1 cellular context compared by ENCODE assay signal in the genomic region with DNA sequence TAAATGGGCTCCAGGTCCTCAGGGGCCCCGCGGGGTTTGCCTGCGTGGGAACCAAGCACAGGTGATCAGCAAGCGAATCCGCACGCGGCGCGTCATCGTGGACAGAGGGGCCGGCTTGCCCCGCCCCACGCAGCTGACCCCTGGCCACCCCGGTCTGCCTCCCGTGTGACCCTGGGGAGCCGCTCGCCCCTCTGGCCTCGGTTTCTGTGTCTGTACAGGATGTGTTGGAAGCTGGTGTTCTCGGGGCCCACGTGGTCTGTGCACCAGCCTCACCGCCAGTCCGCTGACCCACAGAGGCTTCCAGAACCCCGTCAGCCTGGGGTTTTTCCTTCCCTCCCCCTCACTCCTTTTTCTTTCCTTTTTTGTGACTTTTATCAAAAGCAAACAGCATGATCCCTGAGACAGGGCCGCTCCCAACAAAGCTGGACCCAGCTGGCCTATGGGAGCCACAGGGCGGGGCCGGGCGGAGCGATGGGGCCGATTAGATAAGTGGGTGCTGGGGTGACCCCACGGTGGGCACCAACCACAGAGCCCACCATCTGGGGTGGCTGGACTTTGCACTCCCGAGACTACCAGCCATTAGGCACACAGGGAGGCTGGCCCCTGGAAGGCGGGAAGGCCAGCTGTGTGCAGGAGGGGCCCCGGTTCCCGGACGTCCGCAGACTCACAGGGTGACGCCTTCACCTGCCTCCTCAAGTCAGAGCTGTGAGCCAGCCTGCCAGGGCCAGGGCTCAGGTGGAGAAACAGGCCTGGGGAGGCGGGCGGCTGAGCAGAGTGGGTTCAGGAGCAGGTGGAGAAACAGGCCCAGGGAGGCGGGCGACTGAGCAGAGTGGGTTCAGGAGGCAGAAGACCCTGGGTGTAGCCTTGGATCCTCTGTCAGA.
TF ChIP-seq lines count a peak whose summit lies in the region.

No MANE protein-coding gene starts in this region.

TF ChIP-seq in HepG2, 621 proteins besides CTCF, POLR2A, EP300 and RAD21 (continued from another document and continues in another):
- TF ChIP-seq, protein P1, sequence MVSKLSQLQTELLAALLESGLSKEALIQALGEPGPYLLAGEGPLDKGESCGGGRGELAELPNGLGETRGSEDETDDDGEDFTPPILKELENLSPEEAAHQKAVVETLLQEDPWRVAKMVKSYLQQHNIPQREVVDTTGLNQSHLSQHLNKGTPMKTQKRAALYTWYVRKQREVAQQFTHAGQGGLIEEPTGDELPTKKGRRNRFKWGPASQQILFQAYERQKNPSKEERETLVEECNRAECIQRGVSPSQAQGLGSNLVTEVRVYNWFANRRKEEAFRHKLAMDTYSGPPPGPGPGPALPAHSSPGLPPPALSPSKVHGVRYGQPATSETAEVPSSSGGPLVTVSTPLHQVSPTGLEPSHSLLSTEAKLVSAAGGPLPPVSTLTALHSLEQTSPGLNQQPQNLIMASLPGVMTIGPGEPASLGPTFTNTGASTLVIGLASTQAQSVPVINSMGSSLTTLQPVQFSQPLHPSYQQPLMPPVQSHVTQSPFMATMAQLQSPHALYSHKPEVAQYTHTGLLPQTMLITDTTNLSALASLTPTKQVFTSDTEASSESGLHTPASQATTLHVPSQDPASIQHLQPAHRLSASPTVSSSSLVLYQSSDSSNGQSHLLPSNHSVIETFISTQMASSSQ (IDR thresholded peaks at IDR 0.05; ENCODE audit: low read depth), result no peak
- TF ChIP-seq, protein P1 (CRISPR knock-in tag; IDR thresholded peaks at IDR 0.05; ENCODE audit: borderline replicate concordance), result peak; percentile 75
- TF ChIP-seq ZFP36L2 (CRISPR knock-in tag; IDR thresholded peaks at IDR 0.05) (no peak), RFX3 (CRISPR knock-in tag; IDR thresholded peaks at IDR 0.05) (no peak), ZNF615 (CRISPR knock-in tag; IDR thresholded peaks at IDR 0.05; ENCODE audit: borderline replicate concordance) (no peak), TBX3 (IDR thresholded peaks at IDR 0.05; ENCODE audit: borderline replicate concordance) (no peak), ZNF101 (CRISPR knock-in tag; IDR thresholded peaks at IDR 0.05; ENCODE audit: borderline replicate concordance, low read depth) (no peak), ZNF761 (CRISPR knock-in tag; conservative IDR thresholded peaks at IDR 0.05) (peak; percentile 45; the same call in 1 of the 2 replicates), CENPX (CRISPR knock-in tag; IDR thresholded peaks at IDR 0.05) (no peak), ZNF44 (CRISPR knock-in tag; IDR thresholded peaks at IDR 0.05) (0 out of 2 replicates have a peak, but pooled peaks have one; percentile 40), FOXP1 (IDR thresholded peaks at IDR 0.05) (no peak), FOXP1 (CRISPR knock-in tag; IDR thresholded peaks at IDR 0.05) (peak; percentile 14; the same call in 1 of the 2 replicates), HNRNPUL1 (IDR thresholded peaks at IDR 0.05; ENCODE audit: low read depth, low read length) (no peak), SNAPC2 (CRISPR knock-in tag; IDR thresholded peaks at IDR 0.05) (peak; percentile 69; the same call in 1 of the 2 replicates), TCF7L2 (IDR thresholded peaks at IDR 0.05; ENCODE audit: low read depth, low read length) (no peak), AHR (CRISPR knock-in tag; IDR thresholded peaks at IDR 0.05) (no peak; the same call in 1 of the 2 replicates), ZNF550 (CRISPR knock-in tag; IDR thresholded peaks at IDR 0.05; ENCODE audit: borderline replicate concordance) (no peak; the same call in 1 of the 2 replicates), ZC3H13 (CRISPR knock-in tag; IDR thresholded peaks at IDR 0.05) (peak; percentile 48; the same call in 1 of the 2 replicates), NFIB (CRISPR knock-in tag; IDR thresholded peaks at IDR 0.05; ENCODE audit: borderline replicate concordance) (no peak), FOSL2 (CRISPR knock-in tag; IDR thresholded peaks at IDR 0.05) (no peak), RBM39 (IDR thresholded peaks at IDR 0.05; ENCODE audit: low read depth, low read length, poor library complexity, severe bottlenecking) (peak; percentile 48), SKI (IDR thresholded peaks at IDR 0.05; ENCODE audit: partially characterized antibody) (no peak), ZKSCAN1 (IDR thresholded peaks at IDR 0.05; ENCODE audit: low read length) (no peak), PAWR (CRISPR knock-in tag; IDR thresholded peaks at IDR 0.05; ENCODE audit: borderline replicate concordance) (peak; percentile 70; the same call in 1 of the 2 replicates), ZNF552 (CRISPR knock-in tag; IDR thresholded peaks at IDR 0.05; ENCODE audit: borderline replicate concordance) (peak; percentile 90; the same call in 1 of the 2 replicates), ZNF619 (CRISPR knock-in tag; IDR thresholded peaks at IDR 0.05) (peak; percentile 80; the same call in 1 of the 2 replicates)
- TF ChIP-seq, protein P2, sequence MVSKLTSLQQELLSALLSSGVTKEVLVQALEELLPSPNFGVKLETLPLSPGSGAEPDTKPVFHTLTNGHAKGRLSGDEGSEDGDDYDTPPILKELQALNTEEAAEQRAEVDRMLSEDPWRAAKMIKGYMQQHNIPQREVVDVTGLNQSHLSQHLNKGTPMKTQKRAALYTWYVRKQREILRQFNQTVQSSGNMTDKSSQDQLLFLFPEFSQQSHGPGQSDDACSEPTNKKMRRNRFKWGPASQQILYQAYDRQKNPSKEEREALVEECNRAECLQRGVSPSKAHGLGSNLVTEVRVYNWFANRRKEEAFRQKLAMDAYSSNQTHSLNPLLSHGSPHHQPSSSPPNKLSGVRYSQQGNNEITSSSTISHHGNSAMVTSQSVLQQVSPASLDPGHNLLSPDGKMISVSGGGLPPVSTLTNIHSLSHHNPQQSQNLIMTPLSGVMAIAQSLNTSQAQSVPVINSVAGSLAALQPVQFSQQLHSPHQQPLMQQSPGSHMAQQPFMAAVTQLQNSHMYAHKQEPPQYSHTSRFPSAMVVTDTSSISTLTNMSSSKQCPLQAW (CRISPR knock-in tag; IDR thresholded peaks at IDR 0.05), result peak; percentile 82
- TF ChIP-seq, protein P3, sequence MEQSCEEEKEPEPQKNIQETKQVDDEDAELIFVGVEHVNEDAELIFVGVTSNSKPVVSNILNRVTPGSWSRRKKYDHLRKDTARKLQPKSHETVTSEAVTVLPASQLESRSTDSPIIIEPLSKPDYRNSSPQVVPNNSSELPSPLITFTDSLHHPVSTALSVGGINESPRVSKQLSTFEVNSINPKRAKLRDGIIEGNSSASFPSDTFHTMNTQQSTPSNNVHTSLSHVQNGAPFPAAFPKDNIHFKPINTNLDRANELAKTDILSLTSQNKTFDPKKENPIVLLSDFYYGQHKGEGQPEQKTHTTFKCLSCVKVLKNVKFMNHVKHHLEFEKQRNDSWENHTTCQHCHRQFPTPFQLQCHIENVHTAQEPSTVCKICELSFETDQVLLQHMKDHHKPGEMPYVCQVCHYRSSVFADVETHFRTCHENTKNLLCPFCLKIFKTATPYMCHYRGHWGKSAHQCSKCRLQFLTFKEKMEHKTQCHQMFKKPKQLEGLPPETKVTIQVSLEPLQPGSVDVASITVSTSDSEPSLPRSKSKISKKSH (CRISPR knock-in tag; IDR thresholded peaks at IDR 0.05; ENCODE audit: borderline replicate concordance), result peak; percentile 95
- TF ChIP-seq, protein P4, sequence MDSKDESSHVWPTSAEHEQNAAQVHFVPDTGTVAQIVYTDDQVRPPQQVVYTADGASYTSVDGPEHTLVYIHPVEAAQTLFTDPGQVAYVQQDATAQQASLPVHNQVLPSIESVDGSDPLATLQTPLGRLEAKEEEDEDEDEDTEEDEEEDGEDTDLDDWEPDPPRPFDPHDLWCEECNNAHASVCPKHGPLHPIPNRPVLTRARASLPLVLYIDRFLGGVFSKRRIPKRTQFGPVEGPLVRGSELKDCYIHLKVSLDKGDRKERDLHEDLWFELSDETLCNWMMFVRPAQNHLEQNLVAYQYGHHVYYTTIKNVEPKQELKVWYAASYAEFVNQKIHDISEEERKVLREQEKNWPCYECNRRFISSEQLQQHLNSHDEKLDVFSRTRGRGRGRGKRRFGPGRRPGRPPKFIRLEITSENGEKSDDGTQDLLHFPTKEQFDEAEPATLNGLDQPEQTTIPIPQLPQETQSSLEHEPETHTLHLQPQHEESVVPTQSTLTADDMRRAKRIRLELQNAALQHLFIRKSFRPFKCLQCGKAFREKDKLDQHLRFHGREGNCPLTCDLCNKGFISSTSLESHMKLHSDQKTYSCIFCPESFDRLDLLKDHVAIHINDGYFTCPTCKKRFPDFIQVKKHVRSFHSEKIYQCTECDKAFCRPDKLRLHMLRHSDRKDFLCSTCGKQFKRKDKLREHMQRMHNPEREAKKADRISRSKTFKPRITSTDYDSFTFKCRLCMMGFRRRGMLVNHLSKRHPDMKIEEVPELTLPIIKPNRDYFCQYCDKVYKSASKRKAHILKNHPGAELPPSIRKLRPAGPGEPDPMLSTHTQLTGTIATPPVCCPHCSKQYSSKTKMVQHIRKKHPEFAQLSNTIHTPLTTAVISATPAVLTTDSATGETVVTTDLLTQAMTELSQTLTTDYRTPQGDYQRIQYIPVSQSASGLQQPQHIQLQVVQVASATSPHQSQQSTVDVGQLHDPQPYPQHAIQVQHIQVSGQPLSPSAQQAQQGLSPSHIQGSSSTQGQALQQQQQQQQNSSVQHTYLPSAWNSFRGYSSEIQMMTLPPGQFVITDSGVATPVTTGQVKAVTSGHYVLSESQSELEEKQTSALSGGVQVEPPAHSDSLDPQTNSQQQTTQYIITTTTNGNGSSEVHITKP (CRISPR knock-in tag; IDR thresholded peaks at IDR 0.05; ENCODE audit: low read depth), result no peak
- TF ChIP-seq, protein P5, sequence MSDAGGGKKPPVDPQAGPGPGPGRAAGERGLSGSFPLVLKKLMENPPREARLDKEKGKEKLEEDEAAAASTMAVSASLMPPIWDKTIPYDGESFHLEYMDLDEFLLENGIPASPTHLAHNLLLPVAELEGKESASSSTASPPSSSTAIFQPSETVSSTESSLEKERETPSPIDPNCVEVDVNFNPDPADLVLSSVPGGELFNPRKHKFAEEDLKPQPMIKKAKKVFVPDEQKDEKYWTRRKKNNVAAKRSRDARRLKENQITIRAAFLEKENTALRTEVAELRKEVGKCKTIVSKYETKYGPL (CRISPR knock-in tag; IDR thresholded peaks at IDR 0.05), result no peak
- TF ChIP-seq, protein P6, sequence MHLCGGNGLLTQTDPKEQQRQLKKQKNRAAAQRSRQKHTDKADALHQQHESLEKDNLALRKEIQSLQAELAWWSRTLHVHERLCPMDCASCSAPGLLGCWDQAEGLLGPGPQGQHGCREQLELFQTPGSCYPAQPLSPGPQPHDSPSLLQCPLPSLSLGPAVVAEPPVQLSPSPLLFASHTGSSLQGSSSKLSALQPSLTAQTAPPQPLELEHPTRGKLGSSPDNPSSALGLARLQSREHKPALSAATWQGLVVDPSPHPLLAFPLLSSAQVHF (CRISPR knock-in tag; IDR thresholded peaks at IDR 0.05), result 0 out of 2 replicates have a peak, but pooled peaks have one; percentile 43
- TF ChIP-seq, protein P7, sequence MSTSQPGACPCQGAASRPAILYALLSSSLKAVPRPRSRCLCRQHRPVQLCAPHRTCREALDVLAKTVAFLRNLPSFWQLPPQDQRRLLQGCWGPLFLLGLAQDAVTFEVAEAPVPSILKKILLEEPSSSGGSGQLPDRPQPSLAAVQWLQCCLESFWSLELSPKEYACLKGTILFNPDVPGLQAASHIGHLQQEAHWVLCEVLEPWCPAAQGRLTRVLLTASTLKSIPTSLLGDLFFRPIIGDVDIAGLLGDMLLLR (CRISPR knock-in tag; IDR thresholded peaks at IDR 0.05), result peak; percentile 84; the same call in 1 of the 2 replicates
- TF ChIP-seq, protein P8, sequence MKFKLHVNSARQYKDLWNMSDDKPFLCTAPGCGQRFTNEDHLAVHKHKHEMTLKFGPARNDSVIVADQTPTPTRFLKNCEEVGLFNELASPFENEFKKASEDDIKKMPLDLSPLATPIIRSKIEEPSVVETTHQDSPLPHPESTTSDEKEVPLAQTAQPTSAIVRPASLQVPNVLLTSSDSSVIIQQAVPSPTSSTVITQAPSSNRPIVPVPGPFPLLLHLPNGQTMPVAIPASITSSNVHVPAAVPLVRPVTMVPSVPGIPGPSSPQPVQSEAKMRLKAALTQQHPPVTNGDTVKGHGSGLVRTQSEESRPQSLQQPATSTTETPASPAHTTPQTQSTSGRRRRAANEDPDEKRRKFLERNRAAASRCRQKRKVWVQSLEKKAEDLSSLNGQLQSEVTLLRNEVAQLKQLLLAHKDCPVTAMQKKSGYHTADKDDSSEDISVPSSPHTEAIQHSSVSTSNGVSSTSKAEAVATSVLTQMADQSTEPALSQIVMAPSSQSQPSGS (CRISPR knock-in tag; IDR thresholded peaks at IDR 0.05), result peak; percentile 69
- TF ChIP-seq, protein P9, sequence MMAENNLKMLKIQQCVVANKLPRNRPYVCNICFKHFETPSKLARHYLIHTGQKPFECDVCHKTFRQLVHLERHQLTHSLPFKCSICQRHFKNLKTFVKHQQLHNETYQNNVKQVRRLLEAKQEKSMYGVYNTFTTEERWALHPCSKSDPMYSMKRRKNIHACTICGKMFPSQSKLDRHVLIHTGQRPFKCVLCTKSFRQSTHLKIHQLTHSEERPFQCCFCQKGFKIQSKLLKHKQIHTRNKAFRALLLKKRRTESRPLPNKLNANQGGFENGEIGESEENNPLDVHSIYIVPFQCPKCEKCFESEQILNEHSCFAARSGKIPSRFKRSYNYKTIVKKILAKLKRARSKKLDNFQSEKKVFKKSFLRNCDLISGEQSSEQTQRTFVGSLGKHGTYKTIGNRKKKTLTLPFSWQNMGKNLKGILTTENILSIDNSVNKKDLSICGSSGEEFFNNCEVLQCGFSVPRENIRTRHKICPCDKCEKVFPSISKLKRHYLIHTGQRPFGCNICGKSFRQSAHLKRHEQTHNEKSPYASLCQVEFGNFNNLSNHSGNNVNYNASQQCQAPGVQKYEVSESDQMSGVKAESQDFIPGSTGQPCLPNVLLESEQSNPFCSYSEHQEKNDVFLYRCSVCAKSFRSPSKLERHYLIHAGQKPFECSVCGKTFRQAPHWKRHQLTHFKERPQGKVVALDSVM (CRISPR knock-in tag; IDR thresholded peaks at IDR 0.05), result no peak
- TF ChIP-seq, protein P10, sequence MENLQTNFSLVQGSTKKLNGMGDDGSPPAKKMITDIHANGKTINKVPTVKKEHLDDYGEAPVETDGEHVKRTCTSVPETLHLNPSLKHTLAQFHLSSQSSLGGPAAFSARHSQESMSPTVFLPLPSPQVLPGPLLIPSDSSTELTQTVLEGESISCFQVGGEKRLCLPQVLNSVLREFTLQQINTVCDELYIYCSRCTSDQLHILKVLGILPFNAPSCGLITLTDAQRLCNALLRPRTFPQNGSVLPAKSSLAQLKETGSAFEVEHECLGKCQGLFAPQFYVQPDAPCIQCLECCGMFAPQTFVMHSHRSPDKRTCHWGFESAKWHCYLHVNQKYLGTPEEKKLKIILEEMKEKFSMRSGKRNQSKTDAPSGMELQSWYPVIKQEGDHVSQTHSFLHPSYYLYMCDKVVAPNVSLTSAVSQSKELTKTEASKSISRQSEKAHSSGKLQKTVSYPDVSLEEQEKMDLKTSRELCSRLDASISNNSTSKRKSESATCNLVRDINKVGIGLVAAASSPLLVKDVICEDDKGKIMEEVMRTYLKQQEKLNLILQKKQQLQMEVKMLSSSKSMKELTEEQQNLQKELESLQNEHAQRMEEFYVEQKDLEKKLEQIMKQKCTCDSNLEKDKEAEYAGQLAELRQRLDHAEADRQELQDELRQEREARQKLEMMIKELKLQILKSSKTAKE (CRISPR knock-in tag; IDR thresholded peaks at IDR 0.05; ENCODE audit: borderline replicate concordance), result peak; percentile 47; the same call in 1 of the 2 replicates
